ENCODE assay signal across 23 cellular contexts in the genomic region with DNA sequence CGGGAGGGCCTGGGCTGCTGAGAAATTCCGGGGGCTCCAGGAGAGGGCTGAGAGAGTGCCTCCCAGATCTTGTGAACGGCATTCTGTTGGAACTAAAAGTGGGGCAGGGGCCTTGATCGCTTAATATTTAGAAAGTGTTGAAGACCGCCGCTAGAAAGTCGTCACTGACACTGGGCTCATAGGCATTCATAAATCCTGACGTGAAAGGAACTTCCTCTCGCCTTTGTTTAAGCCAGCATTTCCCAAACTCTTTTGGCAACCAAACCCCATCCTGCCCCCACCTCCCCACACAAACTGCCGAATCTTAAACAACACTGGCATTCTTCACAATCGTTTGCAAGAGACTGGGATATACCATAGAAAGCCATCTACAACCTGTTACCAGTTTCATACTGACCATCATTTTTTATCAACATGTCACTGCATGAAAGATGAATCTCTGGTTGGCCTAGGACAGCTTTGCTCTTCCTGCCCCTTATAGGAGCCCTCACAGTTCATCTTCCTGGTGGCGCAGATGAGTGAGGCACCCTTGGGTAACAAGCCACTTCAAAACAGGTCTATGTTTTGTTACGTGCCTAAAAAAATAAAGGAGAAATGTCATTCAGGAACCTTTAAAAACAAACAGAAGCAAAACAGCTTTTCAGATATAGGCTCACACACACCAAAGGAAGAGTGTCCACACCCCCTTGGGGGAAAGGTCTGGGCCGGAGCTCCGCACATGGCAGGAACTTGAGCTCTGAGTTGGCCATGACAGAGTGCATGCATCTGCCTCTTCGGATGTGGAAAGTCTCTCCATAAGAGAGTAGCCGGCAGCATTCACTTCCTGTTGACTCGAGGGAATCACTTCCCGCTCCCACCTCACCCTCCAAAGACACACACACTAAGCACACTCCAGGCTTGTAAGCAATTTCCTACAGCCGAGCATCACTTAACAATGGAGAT. TPM values are rescaled to one million over a fixed set of nuclear protein-coding genes. Genes with fewer than 3 reads are reported as not detected.
DNase-seq lines count a peak whose midpoint lies in the region; ATAC-seq, FAIRE-seq and TF ChIP-seq lines count a peak whose summit lies in the region.
"Had no signal": no experiment of that assay in that cellular context is flagged by ENCODE, and none has a peak within 500 bp of the region (broad histone marks: within the 10 kb centered on the region; RNA-seq: fewer than 3 reads in every experiment).

No MANE protein-coding gene starts in this region.

- peaks cover 9% of the 10 kb centered on the region for H3K4me1 Mint-ChIP-seq in activated naive CD8-positive, alpha-beta T cell treated with anti-CD3 and anti-CD28 coated beads, Interleukin-2, amount 50 U/mL, for 24 hours
- no peaks in the 10 kb centered on the region for H3K4me1 Mint-ChIP-seq in neural crest cell

- H3K4me1 ChIP-seq in BLaER1 treated with 17β-estradiol and CSF1 and Interleukin-3, amounts not matched to agents 10 nM and 100 nM, result peaks cover 12 to 45% (median 41%) of the 10 kb centered on the region in 10 experiments; a peak in 19 of 20 replicates
- H3K4me1 ChIP-seq in HAP-1, result no peaks in the 10 kb centered on the region
- H3K4me1 ChIP-seq: ascending aorta, foreskin keratinocyte had no signal

- peak overlapping the region in 8 of 11 experiments; percentile 3 to 52 (median 26); a peak in 6 of 22 replicates for H3K9ac ChIP-seq in BLaER1 treated with 17β-estradiol and CSF1 and Interleukin-3, amounts not matched to agents 10 nM and 100 nM

- peak overlapping the region; percentile 6 to 78 (median 62) for H3K4me2 ChIP-seq in BLaER1 treated with 17β-estradiol and CSF1 and Interleukin-3, amounts not matched to agents 10 nM and 100 nM

- peaks cover 8% of the 10 kb centered on the region for H3K9me3 Mint-ChIP-seq in activated naive CD8-positive, alpha-beta T cell treated with anti-CD3 and anti-CD28 coated beads, Interleukin-2, amount 50 U/mL, for 24 hours
- peaks cover 4% of the 10 kb centered on the region for H3K9me3 Mint-ChIP-seq in neural crest cell

- H3K36me3 Mint-ChIP-seq in activated naive CD8-positive, alpha-beta T cell treated with anti-CD3 and anti-CD28 coated beads, Interleukin-2, amount 50 U/mL, for 24 hours (ENCODE audit: low read depth), result peaks cover 37% of the 10 kb centered on the region
- H3K36me3 Mint-ChIP-seq in neural crest cell (ENCODE audit: low read depth), result peaks cover 24% of the 10 kb centered on the region

- ATAC-seq in activated naive CD8-positive, alpha-beta T cell treated with anti-CD3 and anti-CD28 coated beads, Interleukin-2, amount 50 U/mL, for 24 hours, result no peak
- ATAC-seq in HG03354 (IDR thresholded peaks at IDR 0.05; ENCODE audit: poor library complexity, severe bottlenecking, unreplicated experiment), result no peak
- ATAC-seq: foreskin keratinocyte had no signal

- no peak for TF ChIP-seq CTCF in neural crest cell (conservative IDR thresholded peaks at IDR 0.05)

- 0 out of 22 replicates have a peak overlapping the region, but pooled peaks of 2 of the 11 experiments have one; percentile 0 to 19 for H3K27ac ChIP-seq in BLaER1 treated with 17β-estradiol and CSF1 and Interleukin-3, amounts not matched to agents 10 nM and 100 nM
- H3K27ac ChIP-seq: ascending aorta, foreskin keratinocyte had no signal

- H3K9me3 ChIP-seq in BLaER1 treated with 17β-estradiol and CSF1 and Interleukin-3, amounts not matched to agents 10 nM and 100 nM (replicated peaks in 1 of 11), result no peaks in the 10 kb centered on the region
- no peaks in the 10 kb centered on the region for H3K9me3 ChIP-seq in HAP-1
- H3K9me3 ChIP-seq: ascending aorta, Caco-2 had no signal

- H3K27me3 ChIP-seq in BLaER1 treated with 17β-estradiol and CSF1 and Interleukin-3, amounts not matched to agents 10 nM and 100 nM, result no peaks in the 10 kb centered on the region
- no peaks in the 10 kb centered on the region for H3K27me3 ChIP-seq in HAP-1 (ENCODE audit: low read depth)
- H3K27me3 ChIP-seq: ascending aorta, foreskin keratinocyte had no signal

- FAIRE-seq in GM12892 (lab: Jason Lieb, UNC), result peak; percentile 53
- FAIRE-seq: H1 had no signal

- H3K4me3 Mint-ChIP-seq in activated naive CD8-positive, alpha-beta T cell treated with anti-CD3 and anti-CD28 coated beads, Interleukin-2, amount 50 U/mL, for 24 hours, result no peak overlapping the region
- no peak overlapping the region for H3K4me3 Mint-ChIP-seq in neural crest cell

- H3K27ac Mint-ChIP-seq in activated naive CD8-positive, alpha-beta T cell treated with anti-CD3 and anti-CD28 coated beads, Interleukin-2, amount 50 U/mL, for 24 hours, result peak overlapping the region; percentile 12
- H3K27ac Mint-ChIP-seq in neural crest cell (ENCODE audit: unreplicated experiment), result peak overlapping the region; percentile 27

- H3K27me3 Mint-ChIP-seq in activated naive CD8-positive, alpha-beta T cell treated with anti-CD3 and anti-CD28 coated beads, Interleukin-2, amount 50 U/mL, for 24 hours, result no peaks in the 10 kb centered on the region
- H3K27me3 Mint-ChIP-seq in neural crest cell (ENCODE audit: low read depth), result no peaks in the 10 kb centered on the region
- H3K27me3 Mint-ChIP-seq: IgD-negative memory B cell had no signal

- TF ChIP-seq POLR2A in GM12892 (IDR thresholded peaks at IDR 0.05; ENCODE audit: low read depth, low read length), result no peak; the same call in 1 of the 2 replicates

- no peak overlapping the region for H3K4me3 ChIP-seq in BLaER1 treated with 17β-estradiol and CSF1 and Interleukin-3, amounts not matched to agents 10 nM and 100 nM
- no peak overlapping the region for H3K4me3 ChIP-seq in HAP-1
- H3K4me3 ChIP-seq: ascending aorta had no signal

- in situ Hi-C loops in HAP-1 (cut with MboI; ENCODE audit: low sequenced_read_pairs), result no loop called here

- no peak for DNase-seq in GM12892 (ENCODE audit: insufficient read length)
- no peak for DNase-seq in activated naive CD8-positive, alpha-beta T cell treated with anti-CD3 and anti-CD28 coated beads, Interleukin-2, amount 50 U/mL, for 24 hours
- no peak for DNase-seq in neural crest cell (ENCODE audit: low read depth, low spot score)
- no peak for DNase-seq in HAP-1 (ENCODE audit: low spot score in 2 of 2)
- no peak for DNase-seq in medulla oblongata (ENCODE audit: extremely low spot score)
- DNase-seq in DMS114 treated with DMSO at 0.1 percent for 48 hours (lab: John Stamatoyannopoulos, UW; ENCODE audit: unreplicated experiment), result no peak
- DNase-seq: activated effector memory CD4-positive, alpha-beta T cell treated with anti-CD3 and anti-CD28 coated beads, Interleukin-2, amount 50 U/mL, for 16 hours; Caco-2; central memory CD4-positive, alpha-beta T cell; erythroblast; foreskin keratinocyte; hippocampal formation; NCI-H1105; NCI-H2081; NCI-H446; SHP77; stimulated activated CD4-positive, alpha-beta T cell treated with anti-CD3 and anti-CD28 coated beads, Interleukin-1b, Interleukin-23, amount 100 ng/mL, for 48 hours; SW 1271 had no signal

- H4K20me1 ChIP-seq in BLaER1 treated with 17β-estradiol and CSF1 and Interleukin-3, amounts not matched to agents 10 nM and 100 nM, result peaks cover 11 to 65% (median 23%) of the 10 kb centered on the region in 11 experiments; a peak in 20 of 22 replicates

- H3K36me3 ChIP-seq in BLaER1 treated with 17β-estradiol and CSF1 and Interleukin-3, amounts not matched to agents 10 nM and 100 nM, result peaks cover 72 to 100% (median 80%) of the 10 kb centered on the region in 11 experiments
- peaks cover 58% of the 10 kb centered on the region for H3K36me3 ChIP-seq in HAP-1 (replicated peaks)

RNA-seq across cellular contexts. Expression of a gene that starts 13.0 kb away (rescaled TPM):
- polyA plus RNA-seq in GM12892 (2012; ENCODE audit: missing spikeins), result 60.9 TPM
- 43.7 and 46.2 TPM in 2 replicates for total RNA-seq in neural crest cell
